1 cellular context compared by ENCODE assay signal in genomic region chr20:46640536-46641311, GRCh38.
TF ChIP-seq lines count a peak whose summit lies in the region.

No MANE protein-coding gene starts in this region.

TF ChIP-seq in HepG2, 621 proteins besides CTCF, POLR2A, EP300 and RAD21 (continued from another document and continues in another):
- TF ChIP-seq CERS6 (CRISPR knock-in tag; IDR thresholded peaks at IDR 0.05) (no peak), SOX13 (IDR thresholded peaks at IDR 0.05) (peak; percentile 69), SOX13 (CRISPR knock-in tag; conservative IDR thresholded peaks at IDR 0.05 in 1 of 2, IDR thresholded peaks at IDR 0.05 in 1 of 2) (peak in 1 of 2 experiments; percentile 78; a peak in 1 of 4 replicates), ZNF550 (CRISPR knock-in tag; IDR thresholded peaks at IDR 0.05; ENCODE audit: borderline replicate concordance) (no peak), NCOA1 (CRISPR knock-in tag; IDR thresholded peaks at IDR 0.05) (peak; percentile 75; the same call in 1 of the 2 replicates), SNAPC2 (CRISPR knock-in tag; IDR thresholded peaks at IDR 0.05) (no peak), HCFC1 (IDR thresholded peaks at IDR 0.05; ENCODE audit: low read depth, low read length) (0 out of 2 replicates have a peak, but pooled peaks have one; percentile 1), ZNF280B (CRISPR knock-in tag; IDR thresholded peaks at IDR 0.05; ENCODE audit: borderline replicate concordance) (peak; percentile 86), ZBTB3 (CRISPR knock-in tag; IDR thresholded peaks at IDR 0.05; ENCODE audit: borderline replicate concordance, low read depth) (0 out of 2 replicates have a peak, but pooled peaks have one; percentile 72), NFYB (CRISPR knock-in tag; IDR thresholded peaks at IDR 0.05) (no peak), MYC (CRISPR knock-in tag; IDR thresholded peaks at IDR 0.05; ENCODE audit: borderline replicate concordance) (peak; percentile 74; the same call in 1 of the 2 replicates), ZBTB46 (CRISPR knock-in tag; IDR thresholded peaks at IDR 0.05; ENCODE audit: borderline replicate concordance) (no peak), SRSF1 (optimal IDR thresholded peaks at IDR 0.05; ENCODE audit: low read depth, low read length) (no peak), ZNF331 (CRISPR knock-in tag; IDR thresholded peaks at IDR 0.05) (peak; percentile 69; the same call in 1 of the 2 replicates), NFE2L2 (IDR thresholded peaks at IDR 0.05; ENCODE audit: low read length) (no peak), ZNF354B (CRISPR knock-in tag; IDR thresholded peaks at IDR 0.05) (no peak), GPBP1L1 (CRISPR knock-in tag; IDR thresholded peaks at IDR 0.05) (no peak), ZNF512B (CRISPR knock-in tag; IDR thresholded peaks at IDR 0.05; ENCODE audit: borderline replicate concordance) (0 out of 2 replicates have a peak, but pooled peaks have one; percentile 34), ZNF674 (CRISPR knock-in tag; IDR thresholded peaks at IDR 0.05; ENCODE audit: low read depth) (no peak), IKZF4 (CRISPR knock-in tag; IDR thresholded peaks at IDR 0.05; ENCODE audit: borderline replicate concordance, low read depth, not compliant biosample characterization) (no peak), ZNF234 (CRISPR knock-in tag; conservative IDR thresholded peaks at IDR 0.05) (no peak), ISL2 (CRISPR knock-in tag; IDR thresholded peaks at IDR 0.05) (peak; percentile 88), ZNF232 (CRISPR knock-in tag; IDR thresholded peaks at IDR 0.05; ENCODE audit: borderline replicate concordance) (peak; percentile 84; the same call in 1 of the 2 replicates), ZMYM4 (CRISPR knock-in tag; IDR thresholded peaks at IDR 0.05) (peak; percentile 32), MIER3 (CRISPR knock-in tag; IDR thresholded peaks at IDR 0.05; ENCODE audit: borderline replicate concordance) (no peak), ZNF260 (CRISPR knock-in tag; IDR thresholded peaks at IDR 0.05; ENCODE audit: borderline replicate concordance, low read depth) (no peak), POLR2AphosphoS5 (IDR thresholded peaks at IDR 0.05; ENCODE audit: low read depth, low read length) (no peak), ZNF687 (CRISPR knock-in tag; IDR thresholded peaks at IDR 0.05) (peak; percentile 96), HINFP (CRISPR knock-in tag; IDR thresholded peaks at IDR 0.05; ENCODE audit: low read depth) (0 out of 2 replicates have a peak, but pooled peaks have one; percentile 51), SP2 (CRISPR knock-in tag; IDR thresholded peaks at IDR 0.05) (no peak), ZNF570 (CRISPR knock-in tag; IDR thresholded peaks at IDR 0.05; ENCODE audit: borderline replicate concordance) (no peak), SNAPC4 (CRISPR knock-in tag; IDR thresholded peaks at IDR 0.05) (peak; percentile 78; the same call in 1 of the 2 replicates), UBTF (CRISPR knock-in tag; IDR thresholded peaks at IDR 0.05) (peak; percentile 42; the same call in 1 of the 2 replicates), NFE2 (CRISPR knock-in tag; IDR thresholded peaks at IDR 0.05) (no peak), SAP130 (CRISPR knock-in tag; IDR thresholded peaks at IDR 0.05; ENCODE audit: low read depth) (peak; percentile 69)
